ENCODE assay signal across 8 cellular contexts in the genomic region with DNA sequence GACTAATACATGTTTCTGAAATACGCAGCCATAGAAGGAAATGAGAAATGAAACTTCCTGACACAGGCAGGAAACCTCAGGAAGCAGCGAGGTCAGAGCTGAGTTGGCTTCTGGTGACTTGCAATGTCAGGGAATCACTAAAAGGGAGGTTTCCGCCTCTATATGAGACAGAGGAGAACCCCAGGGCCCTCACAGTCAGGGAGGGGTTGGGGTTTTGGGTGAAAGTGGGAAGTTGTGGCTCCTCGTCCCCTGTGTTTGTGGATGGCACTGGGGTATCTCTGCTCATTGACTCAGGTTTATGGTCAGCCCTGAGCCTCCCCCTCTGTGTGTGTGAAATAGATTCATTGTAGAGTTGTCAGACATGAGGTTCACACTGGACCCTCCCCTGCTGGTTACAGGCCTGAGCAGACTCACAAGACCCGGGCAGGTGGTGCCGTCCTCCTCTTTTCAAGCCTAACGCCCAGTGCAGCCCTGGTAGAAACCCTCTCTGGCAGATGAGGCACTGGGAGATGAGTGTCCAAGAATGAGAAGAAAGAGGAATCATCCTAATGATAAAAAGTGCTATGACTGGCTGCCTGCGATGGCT. TPM values are rescaled to one million over a fixed set of nuclear protein-coding genes. Genes with fewer than 3 reads are reported as not detected.
A peak's percentile ranks its signal among the peaks of the same experiment; 100 is the strongest.
DNase-seq lines count a peak whose midpoint lies in the region; ATAC-seq and TF ChIP-seq lines count a peak whose summit lies in the region.
"Had no signal": no experiment of that assay in that cellular context is flagged by ENCODE, and none has a peak within 500 bp of the region (broad histone marks: within the 10 kb centered on the region; RNA-seq: fewer than 3 reads in every experiment).

No MANE protein-coding gene starts in this region.

- no peaks in the 10 kb centered on the region for H3K36me3 Mint-ChIP-seq in activated CD4-positive, alpha-beta memory T cell treated with anti-CD3 and anti-CD28 coated beads, Interleukin-2, amount 10 ng/mL, durations not matched to agents 7 days and 5 days (ENCODE audit: low read depth)
- H3K36me3 Mint-ChIP-seq in immature natural killer cell, result no peaks in the 10 kb centered on the region
- H3K36me3 Mint-ChIP-seq in stimulated activated memory B cell treated with anti-CD40 and anti-IgM and Interleukin-4, amounts not matched to agents 10 μg/mL and 1 μg/mL and 100 μg/mL, for 72 hours, result no peaks in the 10 kb centered on the region

- CTCF ChIA-PET in activated CD4-positive, alpha-beta memory T cell treated with anti-CD3 and anti-CD28 coated beads, Interleukin-2, amount 10 ng/mL, durations not matched to agents 7 days and 5 days (lab: Charles Lee), result interaction anchor here (0.6 kb wide), 1 partner anchor 18 kb away, joined by 4 read pairs; no protein-coding TSS in a partner anchor

- no peak overlapping the region for H3K27ac ChIP-seq in ascending aorta

- H3K4me1 Mint-ChIP-seq in activated CD4-positive, alpha-beta memory T cell treated with anti-CD3 and anti-CD28 coated beads, Interleukin-2, amount 10 ng/mL, durations not matched to agents 7 days and 5 days, result peaks cover 14% of the 10 kb centered on the region
- H3K4me1 Mint-ChIP-seq in immature natural killer cell, result peaks cover 16% of the 10 kb centered on the region in 2 donors
- peaks cover 21% of the 10 kb centered on the region for H3K4me1 Mint-ChIP-seq in stimulated activated memory B cell treated with anti-CD40 and anti-IgM and Interleukin-4, amounts not matched to agents 10 μg/mL and 1 μg/mL and 100 μg/mL, for 72 hours

- H3K9me3 ChIP-seq in ascending aorta, result no peaks in the 10 kb centered on the region

- no peak overlapping the region for H3K4me3 Mint-ChIP-seq in activated CD4-positive, alpha-beta memory T cell treated with anti-CD3 and anti-CD28 coated beads, Interleukin-2, amount 10 ng/mL, durations not matched to agents 7 days and 5 days
- peak overlapping the region; percentile 18 to 62 (median 53) for H3K4me3 Mint-ChIP-seq in immature natural killer cell
- H3K4me3 Mint-ChIP-seq in stimulated activated memory B cell treated with anti-CD40 and anti-IgM and Interleukin-4, amounts not matched to agents 10 μg/mL and 1 μg/mL and 100 μg/mL, for 72 hours, result no peak overlapping the region

- no peaks in the 10 kb centered on the region for H3K9me3 Mint-ChIP-seq in activated CD4-positive, alpha-beta memory T cell treated with anti-CD3 and anti-CD28 coated beads, Interleukin-2, amount 10 ng/mL, durations not matched to agents 7 days and 5 days
- no peaks in the 10 kb centered on the region for H3K9me3 Mint-ChIP-seq in immature natural killer cell
- no peaks in the 10 kb centered on the region for H3K9me3 Mint-ChIP-seq in stimulated activated memory B cell treated with anti-CD40 and anti-IgM and Interleukin-4, amounts not matched to agents 10 μg/mL and 1 μg/mL and 100 μg/mL, for 72 hours

- H3K27ac Mint-ChIP-seq in activated CD4-positive, alpha-beta memory T cell treated with anti-CD3 and anti-CD28 coated beads, Interleukin-2, amount 10 ng/mL, durations not matched to agents 7 days and 5 days, result peak overlapping the region; percentile 2
- peak overlapping the region; percentile 2 to 64 (median 12) for H3K27ac Mint-ChIP-seq in immature natural killer cell
- no peak overlapping the region for H3K27ac Mint-ChIP-seq in stimulated activated memory B cell treated with anti-CD40 and anti-IgM and Interleukin-4, amounts not matched to agents 10 μg/mL and 1 μg/mL and 100 μg/mL, for 72 hours

- intact Hi-C loops in ascending aorta (cut with DNase I), result no loop called here

- H3K36me3 ChIP-seq in ascending aorta, result no peaks in the 10 kb centered on the region

- peak; percentile 44 for DNase-seq in M059J (ENCODE audit: low read depth)
- peak; percentile 52 for DNase-seq in activated CD4-positive, alpha-beta memory T cell treated with anti-CD3 and anti-CD28 coated beads, Interleukin-2, amount 10 ng/mL, durations not matched to agents 7 days and 5 days
- peak; percentile 28 to 59 (median 41) for DNase-seq in immature natural killer cell
- no peak for DNase-seq in ascending aorta (ENCODE audit: low spot score in 2 of 2)
- DNase-seq: NCI-H2227 treated with DMSO at 0.1 percent for 48 hours had no signal

- no peaks in the 10 kb centered on the region for H3K4me1 ChIP-seq in ascending aorta

- peak; percentile 68 for ATAC-seq in stimulated activated memory B cell treated with anti-CD40 and anti-IgM and Interleukin-4, amounts not matched to agents 10 μg/mL and 1 μg/mL and 100 μg/mL, for 72 hours
- no peak for ATAC-seq in HG02610 (IDR thresholded peaks at IDR 0.05; ENCODE audit: unreplicated experiment)
- ATAC-seq in HG02852 (IDR thresholded peaks at IDR 0.05; ENCODE audit: unreplicated experiment), result no peak

- no peak overlapping the region for H3K4me3 ChIP-seq in ascending aorta

- no peaks in the 10 kb centered on the region for H3K27me3 ChIP-seq in ascending aorta

- H3K27me3 Mint-ChIP-seq in activated CD4-positive, alpha-beta memory T cell treated with anti-CD3 and anti-CD28 coated beads, Interleukin-2, amount 10 ng/mL, durations not matched to agents 7 days and 5 days, result peaks cover 16% of the 10 kb centered on the region
- peaks cover 0 to 2% (median 0%) of the 10 kb centered on the region in 3 donors for H3K27me3 Mint-ChIP-seq in immature natural killer cell (ENCODE audit: low read depth in 3 of 3)
- H3K27me3 Mint-ChIP-seq in stimulated activated memory B cell treated with anti-CD40 and anti-IgM and Interleukin-4, amounts not matched to agents 10 μg/mL and 1 μg/mL and 100 μg/mL, for 72 hours, result peaks cover 71% of the 10 kb centered on the region

- no peak for TF ChIP-seq CTCF in ascending aorta (IDR thresholded peaks at IDR 0.05)

- POLR2A ChIA-PET in activated CD4-positive, alpha-beta memory T cell treated with anti-CD3 and anti-CD28 coated beads, Interleukin-2, amount 10 ng/mL, durations not matched to agents 7 days and 5 days (lab: Charles Lee), result no interaction called here

RNA-seq across cellular contexts. Expression of a gene that starts 5.5 kb away (rescaled TPM):
- not detected in 2 replicates for total RNA-seq in M059J (2014; rRNA removed; shearing (Covaris generic))
- total RNA-seq in activated CD4-positive, alpha-beta memory T cell treated with anti-CD3 and anti-CD28 coated beads, Interleukin-2, amount 10 ng/mL, durations not matched to agents 7 days and 5 days, result under 1 TPM; 0.65 to 0.68 TPM
- polyA plus RNA-seq in immature natural killer cell, result under 1 TPM; 0.33 to 0.53 (median 0.39) TPM
- 25.1 TPM for total RNA-seq in ascending aorta

RNA-seq across cellular contexts. Expression of a gene that starts 9.0 kb away (rescaled TPM):
- total RNA-seq in M059J (2014; rRNA removed; shearing (Covaris generic)), result not detected in 2 replicates
- total RNA-seq in activated CD4-positive, alpha-beta memory T cell treated with anti-CD3 and anti-CD28 coated beads, Interleukin-2, amount 10 ng/mL, durations not matched to agents 7 days and 5 days, result not detected
- not detected for polyA plus RNA-seq in immature natural killer cell
- total RNA-seq in ascending aorta, result 38.2 TPM

RNA-seq across cellular contexts. Expression of a gene that starts 25.3 kb away (rescaled TPM):
- not detected in 2 replicates for total RNA-seq in M059J (2014; rRNA removed; shearing (Covaris generic))
- 1 to 10 TPM; 5.3 to 5.8 TPM for total RNA-seq in activated CD4-positive, alpha-beta memory T cell treated with anti-CD3 and anti-CD28 coated beads, Interleukin-2, amount 10 ng/mL, durations not matched to agents 7 days and 5 days
- polyA plus RNA-seq in immature natural killer cell, result 1 to 10 TPM in 1 of 3 donors, under 1 TPM in 2; 0.21 to 2.7 (median 0.59) TPM
- 38.2 TPM for total RNA-seq in ascending aorta

RNA-seq across cellular contexts. Expression of a gene that starts 32.8 kb away (rescaled TPM):
- not detected in 2 replicates for total RNA-seq in M059J (2014; rRNA removed; shearing (Covaris generic))
- total RNA-seq in activated CD4-positive, alpha-beta memory T cell treated with anti-CD3 and anti-CD28 coated beads, Interleukin-2, amount 10 ng/mL, durations not matched to agents 7 days and 5 days, result not detected
- under 1 TPM; 0.14 to 0.81 (median 0.31) TPM for polyA plus RNA-seq in immature natural killer cell
- 0.11 TPM for total RNA-seq in ascending aorta

RNA-seq across cellular contexts. Expression of a gene that starts 47.5 kb away (rescaled TPM):
- total RNA-seq in M059J (2014; rRNA removed; shearing (Covaris generic)), result 780 and 923 TPM in 2 replicates
- total RNA-seq in activated CD4-positive, alpha-beta memory T cell treated with anti-CD3 and anti-CD28 coated beads, Interleukin-2, amount 10 ng/mL, durations not matched to agents 7 days and 5 days, result 1,000 to 10,000 TPM; 1,045 to 1,051 TPM
- 1,000 to 10,000 TPM in 1 of 3 donors, 100 to 1,000 TPM in 2; 436 to 1,067 (median 492) TPM for polyA plus RNA-seq in immature natural killer cell
- 2,061 TPM for total RNA-seq in ascending aorta

Comparison
In these comparisons a context has a peak if more than half of its experiments do, and no peak if none do; other contexts are left out.
1. DNase-seq: peak in M059J (single experiment), activated CD4-positive, alpha-beta memory T cell treated with anti-CD3 and anti-CD28 coated beads, Interleukin-2, amount 10 ng/mL, durations not matched to agents 7 days and 5 days (single experiment) and immature natural killer cell (3 of 3); none in ascending aorta (0 of 2).
2. H3K4me3 Mint-ChIP-seq: peak in immature natural killer cell (5 of 5); none in activated CD4-positive, alpha-beta memory T cell treated with anti-CD3 and anti-CD28 coated beads, Interleukin-2, amount 10 ng/mL, durations not matched to agents 7 days and 5 days (single experiment) and stimulated activated memory B cell treated with anti-CD40 and anti-IgM and Interleukin-4, amounts not matched to agents 10 μg/mL and 1 μg/mL and 100 μg/mL, for 72 hours (single experiment).
3. RNA of a gene that starts 5.5 kb away (total RNA-seq): 25.1 TPM in ascending aorta (single experiment); 0.65 to 0.68 TPM in activated CD4-positive, alpha-beta memory T cell treated with anti-CD3 and anti-CD28 coated beads, Interleukin-2, amount 10 ng/mL, durations not matched to agents 7 days and 5 days and not detected in M059J; every median in the first group is over 10 times any median in the second.
4. RNA of a gene that starts 9.0 kb away (total RNA-seq): 38.2 TPM in ascending aorta (single experiment); not detected in activated CD4-positive, alpha-beta memory T cell treated with anti-CD3 and anti-CD28 coated beads, Interleukin-2, amount 10 ng/mL, durations not matched to agents 7 days and 5 days and not detected in M059J; every median in the first group is over 10 times any median in the second.